9 cellular contexts compared by ENCODE assay signal in genomic region chr3:131402391-131403039, GRCh38. TPM values are rescaled to one million over a fixed set of nuclear protein-coding genes. Genes with fewer than 3 reads are reported as not detected.
DNase-seq lines count a peak whose midpoint lies in the region; ATAC-seq and TF ChIP-seq lines count a peak whose summit lies in the region.
"Had no signal": no experiment of that assay in that cellular context is flagged by ENCODE, and none has a peak within 500 bp of the region (broad histone marks: within the 10 kb centered on the region; RNA-seq: fewer than 3 reads in every experiment).

No MANE protein-coding gene starts in this region.

- ATAC-seq in HG03565 (IDR thresholded peaks at IDR 0.05; ENCODE audit: unreplicated experiment) (peak; percentile 38), HG02973 (IDR thresholded peaks at IDR 0.05; ENCODE audit: unreplicated experiment) (no peak), mucosa of descending colon (no peak)
- ATAC-seq in stimulated activated memory B cell treated with anti-CD40 and anti-IgM and Interleukin-4, amounts not matched to agents 10 μg/mL and 1 μg/mL and 100 μg/mL, for 72 hours = peak; percentile 59

- peaks cover 8% of the 10 kb centered on the region for H3K4me1 Mint-ChIP-seq in stimulated activated memory B cell treated with anti-CD40 and anti-IgM and Interleukin-4, amounts not matched to agents 10 μg/mL and 1 μg/mL and 100 μg/mL, for 72 hours

- no peak overlapping the region for H3K27ac ChIP-seq in uterus

- H3K27me3 ChIP-seq in uterus = no peaks in the 10 kb centered on the region

- no peak overlapping the region for H3K4me3 Mint-ChIP-seq in stimulated activated memory B cell treated with anti-CD40 and anti-IgM and Interleukin-4, amounts not matched to agents 10 μg/mL and 1 μg/mL and 100 μg/mL, for 72 hours
- H3K4me3 Mint-ChIP-seq: T-helper 2 cell treated with Interferon-gamma antibody and Interleukin-4, amounts not matched to agents 5 μg/mL and 100 μg/mL, for 36 hours had no signal

- no peak for TF ChIP-seq CTCF in fibroblast of villous mesenchyme (IDR thresholded peaks at IDR 0.05; ENCODE audit: insufficient read depth, low read depth, low read length)
- no peak for TF ChIP-seq CTCF in mucosa of descending colon (IDR thresholded peaks at IDR 0.05)
- TF ChIP-seq CTCF in uterus (IDR thresholded peaks at IDR 0.05) = no peak

- H3K9me3 ChIP-seq in mucosa of descending colon = no peaks in the 10 kb centered on the region
- H3K9me3 ChIP-seq in uterus = no peaks in the 10 kb centered on the region

- intact Hi-C loops in mucosa of descending colon (cut with DNase I, micrococcal nuclease) (no loop called here), uterus (cut with DNase I; ENCODE audit: low total_unique reads) (no loop called here)

- no peaks in the 10 kb centered on the region for H3K36me3 ChIP-seq in mucosa of descending colon (ENCODE audit: low read depth)
- H3K36me3 ChIP-seq in uterus = no peaks in the 10 kb centered on the region

- no peak overlapping the region for H3K27ac Mint-ChIP-seq in stimulated activated memory B cell treated with anti-CD40 and anti-IgM and Interleukin-4, amounts not matched to agents 10 μg/mL and 1 μg/mL and 100 μg/mL, for 72 hours
- H3K27ac Mint-ChIP-seq: T-helper 2 cell treated with Interferon-gamma antibody and Interleukin-4, amounts not matched to agents 5 μg/mL and 100 μg/mL, for 36 hours had no signal

- H3K9me3 Mint-ChIP-seq in stimulated activated memory B cell treated with anti-CD40 and anti-IgM and Interleukin-4, amounts not matched to agents 10 μg/mL and 1 μg/mL and 100 μg/mL, for 72 hours = no peaks in the 10 kb centered on the region

- H3K4me3 ChIP-seq in fibroblast of villous mesenchyme (ENCODE audit: low read depth, low read length) = no peak overlapping the region
- no peak overlapping the region for H3K4me3 ChIP-seq in mucosa of descending colon
- no peak overlapping the region for H3K4me3 ChIP-seq in uterus

- no peaks in the 10 kb centered on the region for H3K4me1 ChIP-seq in mucosa of descending colon (ENCODE audit: low read depth)
- H3K4me1 ChIP-seq in uterus = no peaks in the 10 kb centered on the region

- TF ChIP-seq POLR2A in uterus (IDR thresholded peaks at IDR 0.05) = no peak

- DNase-seq in SKM-1 treated with dmso at 0.1 percent for 144 hours (lab: John Stamatoyannopoulos, UW; ENCODE audit: unreplicated experiment) (peak; percentile 71), fibroblast of villous mesenchyme (ENCODE audit: low read depth) (peak; percentile 36), mucosa of descending colon (no peak), uterus (no peak)
- DNase-seq: NCI-H345 had no signal

- no peaks in the 10 kb centered on the region for H3K27me3 Mint-ChIP-seq in stimulated activated memory B cell treated with anti-CD40 and anti-IgM and Interleukin-4, amounts not matched to agents 10 μg/mL and 1 μg/mL and 100 μg/mL, for 72 hours

- no peaks in the 10 kb centered on the region for H3K36me3 Mint-ChIP-seq in stimulated activated memory B cell treated with anti-CD40 and anti-IgM and Interleukin-4, amounts not matched to agents 10 μg/mL and 1 μg/mL and 100 μg/mL, for 72 hours

RNA-seq across cellular contexts. Expression of gene NUDT16, which starts 20.9 kb away (rescaled TPM):
- total RNA-seq in fibroblast of villous mesenchyme (7.3 and 10.0 TPM in 2 replicates), mucosa of descending colon (10 to 100 TPM; 31.7 to 45.9 (median 39.9) TPM), uterus (10 to 100 TPM; 12.6 to 28.1 (median 16.4) TPM)

Comparison
In these comparisons a context has a peak if more than half of its experiments do, and no peak if none do; other contexts are left out.
1. ATAC-seq: peak in HG03565 (single experiment) and stimulated activated memory B cell treated with anti-CD40 and anti-IgM and Interleukin-4, amounts not matched to agents 10 μg/mL and 1 μg/mL and 100 μg/mL, for 72 hours (single experiment); none in HG02973 (single experiment) and mucosa of descending colon (single experiment).
2. DNase-seq: peak in SKM-1 treated with dmso at 0.1 percent for 144 hours (single experiment) and fibroblast of villous mesenchyme (single experiment); none in mucosa of descending colon (0 of 3) and uterus (0 of 2).